1 cellular context compared by ENCODE assay signal in genomic region chr17:15240617-15241016, GRCh38.
TF ChIP-seq lines count a peak whose summit lies in the region.

No MANE protein-coding gene starts in this region.

TF ChIP-seq in K562, 482 proteins besides CTCF, POLR2A, EP300 and RAD21:
- TF ChIP-seq RNF2 (IDR thresholded peaks at IDR 0.05) (no peak), ZNF518B (CRISPR knock-in tag; IDR thresholded peaks at IDR 0.05) (no peak), MYNN (IDR thresholded peaks at IDR 0.05) (no peak), MYNN (CRISPR knock-in tag; IDR thresholded peaks at IDR 0.05) (no peak), NFE2 (IDR thresholded peaks at IDR 0.05; ENCODE audit: low read depth) (no peak), ZKSCAN3 (CRISPR knock-in tag; IDR thresholded peaks at IDR 0.05) (no peak), TBP (optimal IDR thresholded peaks at IDR 0.05; ENCODE audit: low read depth, low read length) (no peak), TAF9B (IDR thresholded peaks at IDR 0.05; ENCODE audit: partially characterized antibody) (no peak), ZNF184 (CRISPR knock-in tag; IDR thresholded peaks at IDR 0.05) (no peak), EZH2 (IDR thresholded peaks at IDR 0.05; ENCODE audit: borderline replicate concordance, low read depth, low read length) (no peak), SAFB (IDR thresholded peaks at IDR 0.05; ENCODE audit: borderline replicate concordance, low read depth, low read length) (no peak), CSDE1 (IDR thresholded peaks at IDR 0.05) (no peak), ZBED1 (IDR thresholded peaks at IDR 0.05) (no peak), HNRNPUL1 (IDR thresholded peaks at IDR 0.05; ENCODE audit: low read length) (no peak), PURB (CRISPR knock-in tag; IDR thresholded peaks at IDR 0.05; ENCODE audit: low read depth) (no peak), SMARCA4 (IDR thresholded peaks at IDR 0.05) (no peak)
- TF ChIP-seq, protein P1, sequence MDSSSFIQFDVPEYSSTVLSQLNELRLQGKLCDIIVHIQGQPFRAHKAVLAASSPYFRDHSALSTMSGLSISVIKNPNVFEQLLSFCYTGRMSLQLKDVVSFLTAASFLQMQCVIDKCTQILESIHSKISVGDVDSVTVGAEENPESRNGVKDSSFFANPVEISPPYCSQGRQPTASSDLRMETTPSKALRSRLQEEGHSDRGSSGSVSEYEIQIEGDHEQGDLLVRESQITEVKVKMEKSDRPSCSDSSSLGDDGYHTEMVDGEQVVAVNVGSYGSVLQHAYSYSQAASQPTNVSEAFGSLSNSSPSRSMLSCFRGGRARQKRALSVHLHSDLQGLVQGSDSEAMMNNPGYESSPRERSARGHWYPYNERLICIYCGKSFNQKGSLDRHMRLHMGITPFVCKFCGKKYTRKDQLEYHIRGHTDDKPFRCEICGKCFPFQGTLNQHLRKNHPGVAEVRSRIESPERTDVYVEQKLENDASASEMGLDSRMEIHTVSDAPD (CRISPR knock-in tag; IDR thresholded peaks at IDR 0.05): no peak
- TF ChIP-seq, protein P2, sequence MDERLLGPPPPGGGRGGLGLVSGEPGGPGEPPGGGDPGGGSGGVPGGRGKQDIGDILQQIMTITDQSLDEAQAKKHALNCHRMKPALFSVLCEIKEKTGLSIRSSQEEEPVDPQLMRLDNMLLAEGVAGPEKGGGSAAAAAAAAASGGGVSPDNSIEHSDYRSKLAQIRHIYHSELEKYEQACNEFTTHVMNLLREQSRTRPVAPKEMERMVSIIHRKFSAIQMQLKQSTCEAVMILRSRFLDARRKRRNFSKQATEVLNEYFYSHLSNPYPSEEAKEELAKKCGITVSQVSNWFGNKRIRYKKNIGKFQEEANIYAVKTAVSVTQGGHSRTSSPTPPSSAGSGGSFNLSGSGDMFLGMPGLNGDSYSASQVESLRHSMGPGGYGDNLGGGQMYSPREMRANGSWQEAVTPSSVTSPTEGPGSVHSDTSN (CRISPR knock-in tag; IDR thresholded peaks at IDR 0.05; ENCODE audit: low read depth): no peak
- TF ChIP-seq, protein P2 (tag; conservative IDR thresholded peaks at IDR 0.05; ENCODE audit: low read depth): no peak
- TF ChIP-seq, protein P3, sequence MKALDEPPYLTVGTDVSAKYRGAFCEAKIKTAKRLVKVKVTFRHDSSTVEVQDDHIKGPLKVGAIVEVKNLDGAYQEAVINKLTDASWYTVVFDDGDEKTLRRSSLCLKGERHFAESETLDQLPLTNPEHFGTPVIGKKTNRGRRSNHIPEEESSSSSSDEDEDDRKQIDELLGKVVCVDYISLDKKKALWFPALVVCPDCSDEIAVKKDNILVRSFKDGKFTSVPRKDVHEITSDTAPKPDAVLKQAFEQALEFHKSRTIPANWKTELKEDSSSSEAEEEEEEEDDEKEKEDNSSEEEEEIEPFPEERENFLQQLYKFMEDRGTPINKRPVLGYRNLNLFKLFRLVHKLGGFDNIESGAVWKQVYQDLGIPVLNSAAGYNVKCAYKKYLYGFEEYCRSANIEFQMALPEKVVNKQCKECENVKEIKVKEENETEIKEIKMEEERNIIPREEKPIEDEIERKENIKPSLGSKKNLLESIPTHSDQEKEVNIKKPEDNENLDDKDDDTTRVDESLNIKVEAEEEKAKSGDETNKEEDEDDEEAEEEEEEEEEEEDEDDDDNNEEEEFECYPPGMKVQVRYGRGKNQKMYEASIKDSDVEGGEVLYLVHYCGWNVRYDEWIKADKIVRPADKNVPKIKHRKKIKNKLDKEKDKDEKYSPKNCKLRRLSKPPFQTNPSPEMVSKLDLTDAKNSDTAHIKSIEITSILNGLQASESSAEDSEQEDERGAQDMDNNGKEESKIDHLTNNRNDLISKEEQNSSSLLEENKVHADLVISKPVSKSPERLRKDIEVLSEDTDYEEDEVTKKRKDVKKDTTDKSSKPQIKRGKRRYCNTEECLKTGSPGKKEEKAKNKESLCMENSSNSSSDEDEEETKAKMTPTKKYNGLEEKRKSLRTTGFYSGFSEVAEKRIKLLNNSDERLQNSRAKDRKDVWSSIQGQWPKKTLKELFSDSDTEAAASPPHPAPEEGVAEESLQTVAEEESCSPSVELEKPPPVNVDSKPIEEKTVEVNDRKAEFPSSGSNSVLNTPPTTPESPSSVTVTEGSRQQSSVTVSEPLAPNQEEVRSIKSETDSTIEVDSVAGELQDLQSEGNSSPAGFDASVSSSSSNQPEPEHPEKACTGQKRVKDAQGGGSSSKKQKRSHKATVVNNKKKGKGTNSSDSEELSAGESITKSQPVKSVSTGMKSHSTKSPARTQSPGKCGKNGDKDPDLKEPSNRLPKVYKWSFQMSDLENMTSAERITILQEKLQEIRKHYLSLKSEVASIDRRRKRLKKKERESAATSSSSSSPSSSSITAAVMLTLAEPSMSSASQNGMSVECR (CRISPR knock-in tag; IDR thresholded peaks at IDR 0.05): no peak
TF ChIP-seq in K562: peak in this region for 0.
